In the genomic region with DNA sequence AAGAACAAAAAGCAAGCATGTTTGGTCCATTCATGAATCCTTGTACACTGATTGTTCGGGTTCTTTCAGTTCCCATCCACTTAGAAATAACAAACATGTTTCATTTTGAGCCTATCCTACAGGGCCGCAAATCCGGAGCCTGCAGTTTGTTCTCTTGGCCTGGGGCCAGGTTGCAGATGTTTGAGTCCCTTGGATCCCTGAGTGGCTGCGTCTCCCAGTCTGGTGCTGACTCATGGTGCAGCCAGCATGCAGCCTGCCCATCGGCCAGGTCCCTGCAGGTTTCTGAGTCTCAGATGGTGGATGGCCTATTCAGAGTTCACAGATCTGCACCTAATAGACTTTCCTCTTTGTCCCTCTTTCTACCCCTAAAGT, we compare ENCODE assay signal across 8 cellular contexts. TPM values are rescaled to one million over a fixed set of nuclear protein-coding genes. Genes with fewer than 3 reads are reported as not detected.
DNase-seq lines count a peak whose midpoint lies in the region; ATAC-seq and TF ChIP-seq lines count a peak whose summit lies in the region.

No MANE protein-coding gene starts in this region.

- peak overlapping the region; percentile 78 for H3K27ac ChIP-seq in RWPE1

- peak overlapping the region; percentile 17 for H3K27ac Mint-ChIP-seq in stimulated activated memory B cell treated with anti-CD40 and anti-IgM and Interleukin-4, amounts not matched to agents 10 μg/mL and 1 μg/mL and 100 μg/mL, for 72 hours
- H3K27ac Mint-ChIP-seq in natural killer cell (no peak overlapping the region), endothelial cell (ENCODE audit: unreplicated experiment) (no peak overlapping the region)

- no peaks in the 10 kb centered on the region for H3K27me3 Mint-ChIP-seq in stimulated activated memory B cell treated with anti-CD40 and anti-IgM and Interleukin-4, amounts not matched to agents 10 μg/mL and 1 μg/mL and 100 μg/mL, for 72 hours
- H3K27me3 Mint-ChIP-seq in natural killer cell (ENCODE audit: low read depth in 2 of 2) (peaks cover 0 to 2% of the 10 kb centered on the region in 2 donors), endothelial cell (ENCODE audit: unreplicated experiment) (peaks cover 8% of the 10 kb centered on the region)

- no peak overlapping the region for H3K4me3 Mint-ChIP-seq in stimulated activated memory B cell treated with anti-CD40 and anti-IgM and Interleukin-4, amounts not matched to agents 10 μg/mL and 1 μg/mL and 100 μg/mL, for 72 hours
- no peak overlapping the region for H3K4me3 Mint-ChIP-seq in natural killer cell
- no peak overlapping the region for H3K4me3 Mint-ChIP-seq in endothelial cell (ENCODE audit: unreplicated experiment)

- CTCF ChIA-PET in RWPE1 (lab: Yijun Ruan, JAX): interaction anchor here (0.9 to 1.2 kb wide), 2 partner anchors 134 to 191 kb away, joined by 3 read pairs; no protein-coding TSS in a partner anchor

- peak; percentile 64 for DNase-seq in RWPE1 (ENCODE audit: low spot score)
- peak; percentile 87 for DNase-seq in glomerular visceral epithelial cell (ENCODE audit: extremely low spot score)
- no peak for DNase-seq in 8988T
- no peak for DNase-seq in NCI-H526 (lab: John Stamatoyannopoulos, UW)
- no peak for DNase-seq in natural killer cell
- no peak for DNase-seq in endothelial cell (ENCODE audit: low spot score)

- intact Hi-C loops in natural killer cell (cut with micrococcal nuclease): loop anchor here (5.0 kb wide), 2 partner anchors 190 to 355 kb away; a partner anchor contains a TSS

- TF ChIP-seq EP300 in Ishikawa (IDR thresholded peaks at IDR 0.05; ENCODE audit: borderline replicate concordance): no peak

- POLR2A ChIA-PET in RWPE1 (lab: Yijun Ruan, JAX; ENCODE audit: low non-redundant PET): no interaction called here

- H3K9me3 Mint-ChIP-seq in stimulated activated memory B cell treated with anti-CD40 and anti-IgM and Interleukin-4, amounts not matched to agents 10 μg/mL and 1 μg/mL and 100 μg/mL, for 72 hours: no peaks in the 10 kb centered on the region
- H3K9me3 Mint-ChIP-seq in natural killer cell (no peaks in the 10 kb centered on the region), endothelial cell (ENCODE audit: unreplicated experiment) (no peaks in the 10 kb centered on the region)

- no peaks in the 10 kb centered on the region for H3K36me3 Mint-ChIP-seq in stimulated activated memory B cell treated with anti-CD40 and anti-IgM and Interleukin-4, amounts not matched to agents 10 μg/mL and 1 μg/mL and 100 μg/mL, for 72 hours
- H3K36me3 Mint-ChIP-seq in natural killer cell (no peaks in the 10 kb centered on the region), endothelial cell (ENCODE audit: low read depth, unreplicated experiment) (no peaks in the 10 kb centered on the region)

- peaks cover 27% of the 10 kb centered on the region for H3K4me1 Mint-ChIP-seq in stimulated activated memory B cell treated with anti-CD40 and anti-IgM and Interleukin-4, amounts not matched to agents 10 μg/mL and 1 μg/mL and 100 μg/mL, for 72 hours
- H3K4me1 Mint-ChIP-seq in natural killer cell: peaks cover 27 to 34% of the 10 kb centered on the region in 2 donors
- H3K4me1 Mint-ChIP-seq in endothelial cell (ENCODE audit: unreplicated experiment): no peaks in the 10 kb centered on the region

- ATAC-seq in stimulated activated memory B cell treated with anti-CD40 and anti-IgM and Interleukin-4, amounts not matched to agents 10 μg/mL and 1 μg/mL and 100 μg/mL, for 72 hours: no peak
- ATAC-seq in natural killer cell: no peak

- no peak for TF ChIP-seq CTCF in RWPE1 (conservative IDR thresholded peaks at IDR 0.05; ENCODE audit: low read depth)
- TF ChIP-seq CTCF in natural killer cell (IDR thresholded peaks at IDR 0.05): no peak
- no peak for TF ChIP-seq CTCF in endothelial cell (IDR thresholded peaks at IDR 0.05; ENCODE audit: unreplicated experiment)

- TF ChIP-seq RAD21 in Ishikawa (IDR thresholded peaks at IDR 0.05; ENCODE audit: low read depth): no peak

TF ChIP-seq in Ishikawa, 13 proteins besides CTCF, POLR2A, EP300 and RAD21:
- no peak for TF ChIP-seq TEAD4 (IDR thresholded peaks at IDR 0.05)
- TF ChIP-seq, protein P1, sequence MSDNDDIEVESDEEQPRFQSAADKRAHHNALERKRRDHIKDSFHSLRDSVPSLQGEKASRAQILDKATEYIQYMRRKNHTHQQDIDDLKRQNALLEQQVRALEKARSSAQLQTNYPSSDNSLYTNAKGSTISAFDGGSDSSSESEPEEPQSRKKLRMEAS (IDR thresholded peaks at IDR 0.05): no peak
- TF ChIP-seq NFIC (IDR thresholded peaks at IDR 0.05): peak; percentile 68; the same call in 1 of the 2 replicates

RNA-seq across cellular contexts. Expression of a gene that starts 1.9 kb away (rescaled TPM):
- total RNA-seq in natural killer cell (100 to 1,000 TPM; 313 to 381 (median 349) TPM), endothelial cell (ENCODE audit: unreplicated experiment) (662 TPM)

Comparison
In these comparisons a context has a peak if more than half of its experiments do, and no peak if none do; other contexts are left out.
1. DNase-seq: peak in RWPE1 (single experiment) and glomerular visceral epithelial cell (single experiment); none in 8988T (single experiment), NCI-H526 (0 of 2), natural killer cell (single experiment) and endothelial cell (single experiment).